Comparison of ENCODE assay signal across 8 cellular contexts in the genomic region with DNA sequence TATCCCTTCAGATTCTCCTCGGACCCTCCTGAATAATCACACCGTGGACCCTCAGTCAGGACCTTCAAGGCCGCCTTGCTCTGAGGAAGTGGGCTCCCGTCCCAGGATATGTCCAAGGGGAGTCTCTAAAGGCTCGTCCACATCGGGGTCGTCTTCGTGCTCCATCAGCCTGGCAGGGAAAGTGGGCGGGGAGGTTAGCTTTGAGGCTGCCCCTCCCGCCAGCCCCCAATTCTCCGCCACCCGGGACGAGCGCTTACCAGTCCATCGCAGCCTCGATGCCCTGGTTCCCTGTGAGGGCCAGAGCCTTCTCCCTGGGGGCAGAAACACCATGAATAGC. TPM values are rescaled to one million over a fixed set of nuclear protein-coding genes. Genes with fewer than 3 reads are reported as not detected.
DNase-seq lines count a peak whose midpoint lies in the region; ATAC-seq and TF ChIP-seq lines count a peak whose summit lies in the region.

No MANE protein-coding gene starts in this region.

- H3K9me3 ChIP-seq in SK-N-MC (ENCODE audit: low read depth, low read length), result no peaks in the 10 kb centered on the region
- no peaks in the 10 kb centered on the region for H3K9me3 ChIP-seq in gastrocnemius medialis

- no peak for TF ChIP-seq CTCF in fibroblast of pulmonary artery (IDR thresholded peaks at IDR 0.05; ENCODE audit: low read length, missing control alignments)
- no peak for TF ChIP-seq CTCF in gastrocnemius medialis (IDR thresholded peaks at IDR 0.05 in 4 of 5, conservative IDR thresholded peaks at IDR 0.05 in 1 of 5)

- in situ Hi-C loops in gastrocnemius medialis (cut with MboI; ENCODE audit: low sequenced_read_pairs in 4 of 4), result loop anchor here in 2 of 4 donors (25.0 kb wide), 1 partner anchor 291 kb away; no protein-coding TSS in a partner anchor

- H3K27ac ChIP-seq in SK-N-MC (peak overlapping the region; percentile 84; the same call in 1 of the 2 replicates), gastrocnemius medialis (peak overlapping the region; percentile 88 to 97 (median 94))

- peak overlapping the region; percentile 96 for H3K9ac ChIP-seq in SK-N-MC (ENCODE audit: insufficient read length)

- no peak for DNase-seq in SK-N-MC (ENCODE audit: low read depth, low spot score)
- DNase-seq in fibroblast of pulmonary artery (ENCODE audit: low read depth), result no peak
- no peak for DNase-seq in gastrocnemius medialis
- no peak for DNase-seq in nucleus accumbens (lab: John Stamatoyannopoulos, UW)
- no peak for DNase-seq in activated effector memory CD4-positive, alpha-beta T cell treated with Interleukin-2 at 50 U/mL for 16 hours

- H3K36me3 ChIP-seq in SK-N-MC (ENCODE audit: insufficient read depth, low read length) (peaks cover 22% of the 10 kb centered on the region), gastrocnemius medialis (peaks cover 0 to 30% of the 10 kb centered on the region in 2 donors)

- H3K4me3 ChIP-seq in SK-N-MC (peak overlapping the region; percentile 97), fibroblast of pulmonary artery (replicated peaks; ENCODE audit: low read depth, low read length) (peak overlapping the region; percentile 95), gastrocnemius medialis (peak overlapping the region; percentile 91 to 98 (median 93))

- TF ChIP-seq POLR2A in gastrocnemius medialis (IDR thresholded peaks at IDR 0.05), result no peak

- H3K27me3 ChIP-seq in gastrocnemius medialis, result no peaks in the 10 kb centered on the region

- H3K4me1 ChIP-seq in gastrocnemius medialis, result peaks cover 22 to 46% of the 10 kb centered on the region in 2 donors

- intact Hi-C loops in gastrocnemius medialis (cut with DNase I; ENCODE audit: low total_unique reads), result loop anchor here (2.0 to 5.0 kb wide), 2 partner anchors 26 to 76 kb away; a partner anchor contains a TSS

- ATAC-seq in GM21423 (IDR thresholded peaks at IDR 0.05; ENCODE audit: unreplicated experiment) (peak; percentile 10), gastrocnemius medialis (peak; percentile 1 to 3), GM18868 (IDR thresholded peaks at IDR 0.05; ENCODE audit: unreplicated experiment) (no peak), HG02884 (IDR thresholded peaks at IDR 0.05; ENCODE audit: unreplicated experiment) (no peak)

RNA-seq across cellular contexts. Expression of a gene that starts 0.5 kb away (rescaled TPM):
- 100 to 1,000 TPM; 216 to 450 (median 265) TPM for total RNA-seq in gastrocnemius medialis

RNA-seq across cellular contexts. Expression of a gene that starts 6.3 kb away (rescaled TPM):
- 1 to 10 TPM in 2 of 4 donors, under 1 TPM in 2; 0.82 to 2.1 (median 1.1) TPM for total RNA-seq in gastrocnemius medialis

RNA-seq across cellular contexts. Expression of a gene that starts 6.9 kb away (rescaled TPM):
- 10 to 100 TPM in 2 of 4 donors, 1 to 10 TPM in 2; 6.4 to 11.7 (median 9.0) TPM for total RNA-seq in gastrocnemius medialis

RNA-seq across cellular contexts. Expression of a gene that starts 10.9 kb away (rescaled TPM):
- 1 to 10 TPM; 3.7 to 6.4 (median 5.9) TPM for total RNA-seq in gastrocnemius medialis

RNA-seq across cellular contexts. Expression of a gene that starts 13.3 kb away (rescaled TPM):
- 1 to 10 TPM; 1.7 to 4.5 (median 2.8) TPM for total RNA-seq in gastrocnemius medialis

Comparison
In these comparisons a context has a peak if more than half of its experiments do, and no peak if none do; other contexts are left out.
1. ATAC-seq: peak in GM21423 (single experiment) and gastrocnemius medialis (2 of 2); none in GM18868 (single experiment) and HG02884 (single experiment).
2. Peak in every context shown above with its lines, with median percentiles within 50 percentile points of each other: H3K4me3 ChIP-seq.